Comparison of ENCODE assay signal across 8 cellular contexts in genomic region chr4:143558823-143559756, GRCh38. TPM values are rescaled to one million over a fixed set of nuclear protein-coding genes. Genes with fewer than 3 reads are reported as not detected.
DNase-seq lines count a peak whose midpoint lies in the region; ATAC-seq, FAIRE-seq and TF ChIP-seq lines count a peak whose summit lies in the region.

No MANE protein-coding gene starts in this region.

- peak; percentile 91 for DNase-seq in ELF-1 (ENCODE audit: low read depth, low spot score)
- peak; percentile 53 for DNase-seq in T-helper 9 cell
- DNase-seq in GM12878 (ENCODE audit: low read depth, low spot score): peak; percentile 50
- DNase-seq in iPS DF 6.9 (ENCODE audit: low read depth, low spot score): peak; percentile 47
- peak; percentile 29 to 67 for DNase-seq in gastrocnemius medialis
- no peak for DNase-seq in cerebellar nuclear complex (lab: John Stamatoyannopoulos, UW)

- CTCF ChIA-PET in GM12878 (lab: Yijun Ruan, JAX): interaction anchor here (0.6 to 2.3 kb wide), 20 partner anchors 9 to 577 kb away, joined by 3 to 17 read pairs (median 3); no protein-coding TSS in a partner anchor

- in situ Hi-C loops in GM12878 (cut with MboI) (loop anchor here (25.0 kb wide), 1 partner anchor 353 kb away; the partner anchor contains the start of gene GYPE), gastrocnemius medialis (cut with MboI; ENCODE audit: low sequenced_read_pairs in 4 of 4) (no loop called here)

- no peaks in the 10 kb centered on the region for H3F3A ChIP-seq in Loucy (ENCODE audit: low read depth)

- SMC1A ChIA-PET in GM12878 (lab: Charles Lee; ENCODE audit: uncharacterized antibody, unreplicated experiment): interaction anchor here (0.5 to 1.9 kb wide), 4 partner anchors 11 to 214 kb away, joined by 4 to 10 read pairs (median 6); no protein-coding TSS in a partner anchor

- H3K27ac ChIP-seq in GM12878 (ENCODE audit: control insufficient read depth, insufficient read depth) (no peak overlapping the region), iPS DF 6.9 (ENCODE audit: low read length) (no peak overlapping the region), gastrocnemius medialis (peak overlapping the region; percentile 32 to 67 (median 60))

- no peak for TF ChIP-seq EP300 in GM12878 (IDR thresholded peaks at IDR 0.05; ENCODE audit: borderline replicate concordance in 1 of 2, control insufficient read depth in 1 of 2, low read depth in 2 of 2, low read length in 2 of 2)

- H3K9me3 ChIP-seq in Loucy (ENCODE audit: insufficient read depth, low read depth, low read length) (no peaks in the 10 kb centered on the region), GM12878 (replicated peaks; ENCODE audit: control insufficient read depth, insufficient read depth, low read length) (no peaks in the 10 kb centered on the region), iPS DF 6.9 (ENCODE audit: control insufficient read depth, insufficient read depth, low read length) (no peaks in the 10 kb centered on the region), gastrocnemius medialis (no peaks in the 10 kb centered on the region)

- peak overlapping the region; percentile 74 for H3K4me2 ChIP-seq in Loucy (ENCODE audit: low read depth, low read length, poor library complexity, severe bottlenecking)
- peak overlapping the region; percentile 99 for H3K4me2 ChIP-seq in GM12878 (ENCODE audit: control insufficient read depth, insufficient read depth)

- peak; percentile 54 for FAIRE-seq in GM12878 (lab: Jason Lieb, UNC)

- POLR2A ChIA-PET in GM12878 (lab: Charles Lee): interaction anchor here (0.6 kb wide), 1 partner anchor 236 kb away, joined by 3 read pairs; no protein-coding TSS in a partner anchor

- no peaks in the 10 kb centered on the region for H3K27me3 ChIP-seq in Loucy (ENCODE audit: insufficient read depth, low read length, poor library complexity, severe bottlenecking)
- H3K27me3 ChIP-seq in GM12878 (replicated peaks in 1 of 2; ENCODE audit: control insufficient read depth in 2 of 2, insufficient read depth in 2 of 2, low read length in 1 of 2): no peaks in the 10 kb centered on the region
- H3K27me3 ChIP-seq in iPS DF 6.9 (ENCODE audit: control insufficient read depth, insufficient read depth, low read length): no peaks in the 10 kb centered on the region
- H3K27me3 ChIP-seq in gastrocnemius medialis: no peaks in the 10 kb centered on the region

- ATAC-seq in GM21737 (IDR thresholded peaks at IDR 0.05; ENCODE audit: unreplicated experiment): peak; percentile 85
- peak; percentile 88 for ATAC-seq in GM12878
- ATAC-seq in gastrocnemius medialis: peak; percentile 88 to 95

- H3K79me2 ChIP-seq in Loucy (ENCODE audit: insufficient read depth, low read length): peaks cover 15% of the 10 kb centered on the region; the same call in 1 of the 2 replicates
- no peaks in the 10 kb centered on the region for H3K79me2 ChIP-seq in GM12878 (ENCODE audit: control insufficient read depth, insufficient read depth, low read length)

- H3K36me3 ChIP-seq in Loucy (ENCODE audit: insufficient read depth, low read length) (peaks cover 7% of the 10 kb centered on the region), GM12878 (ENCODE audit: control insufficient read depth in 2 of 2, insufficient read depth in 2 of 2, low read length in 1 of 2) (no peaks in the 10 kb centered on the region; a peak in 2 of 4 replicates), iPS DF 6.9 (ENCODE audit: control insufficient read depth, insufficient read depth, low read length) (peaks cover 2% of the 10 kb centered on the region; the same call in 1 of the 2 replicates), gastrocnemius medialis (peaks cover 0 to 4% of the 10 kb centered on the region in 2 donors)

- H3K4me1 ChIP-seq in Loucy (ENCODE audit: insufficient read depth, low read length, poor library complexity, severe bottlenecking) (peaks cover 7% of the 10 kb centered on the region), GM12878 (ENCODE audit: control insufficient read depth, insufficient read depth, low read length) (peaks cover 16% of the 10 kb centered on the region), iPS DF 6.9 (ENCODE audit: control insufficient read depth, insufficient read depth, low read length) (no peaks in the 10 kb centered on the region; the same call in 1 of the 2 replicates), gastrocnemius medialis (peaks cover 0 to 7% of the 10 kb centered on the region in 2 donors)

- H3K9me2 ChIP-seq in Loucy (replicated peaks; ENCODE audit: low read depth, low read length): no peaks in the 10 kb centered on the region

- 32% methylated on average over 57 of the region's 57 CpGs for WGBS in GM12878 (ENCODE audit: insufficient coverage, insufficient replicate concordance, low lambda C conversion rate, missing lambda C conversion rate)
- WGBS in iPS DF 6.9 (ENCODE audit: insufficient coverage, insufficient read length): no CpG with 5 or more reads among the region's 57 CpGs

- peak overlapping the region; percentile 97 for H2AFZ ChIP-seq in Loucy (ENCODE audit: low read length)
- peak overlapping the region; percentile 93 for H2AFZ ChIP-seq in GM12878 (ENCODE audit: control insufficient read depth, low read depth, low read length)

- TF ChIP-seq CTCF in Loucy (conservative IDR thresholded peaks at IDR 0.05; ENCODE audit: low read length): peak; percentile 98
- TF ChIP-seq CTCF in GM12878 (IDR thresholded peaks at IDR 0.05 in 2 of 3, conservative IDR thresholded peaks at IDR 0.05 in 1 of 3; ENCODE audit: control insufficient read depth in 2 of 3, extremely low read depth in 1 of 3, insufficient read depth in 1 of 3, low read depth in 3 of 3, low read length in 3 of 3): peak; percentile 68 to 99 (median 85); a peak in 5 of 6 replicates
- TF ChIP-seq CTCF in gastrocnemius medialis (IDR thresholded peaks at IDR 0.05 in 4 of 5, conservative IDR thresholded peaks at IDR 0.05 in 1 of 5): peak; percentile 7 to 60 (median 28)

- peak; percentile 74 for TF ChIP-seq RAD21 in GM12878 (IDR thresholded peaks at IDR 0.05; ENCODE audit: insufficient read depth, low read depth, low read length)

- RAD21 ChIA-PET in GM12878 (lab: Charles Lee; ENCODE audit: unreplicated experiment): interaction anchor here (1.1 to 2.1 kb wide), 4 partner anchors 16 to 422 kb away, joined by 3 to 7 read pairs (median 4); no protein-coding TSS in a partner anchor

- intact Hi-C loops in GM12878 (cut with micrococcal nuclease; ENCODE audit: unreplicated experiment): loop anchor here (2.0 to 10.0 kb wide), 3 partner anchors 213 to 586 kb away; partner anchors contain the start of gene GYPA
- intact Hi-C loops in gastrocnemius medialis (cut with DNase I; ENCODE audit: low total_unique reads): no loop called here

- no TSS peak for BruUV-seq in GM12878 (replicated peaks; lab: Mats Ljungman, UMichigan)

- H3K4me3 ChIP-seq in Loucy (ENCODE audit: low read length, poor library complexity, severe bottlenecking) (peak overlapping the region; percentile 89), GM12878 (peak overlapping the region; percentile 62), iPS DF 6.9 (ENCODE audit: low read length) (peak overlapping the region; percentile 71; the same call in 1 of the 2 replicates), gastrocnemius medialis (peak overlapping the region; percentile 62 to 79 (median 74))

- TF ChIP-seq POLR2A in GM12878 (IDR thresholded peaks at IDR 0.05; ENCODE audit: low read depth, low read length): peak; percentile 78
- no peak for TF ChIP-seq POLR2A in gastrocnemius medialis (IDR thresholded peaks at IDR 0.05)

- H3K9ac ChIP-seq in Loucy (ENCODE audit: low read depth, low read length, poor library complexity, severe bottlenecking) (peak overlapping the region; percentile 74), GM12878 (ENCODE audit: control insufficient read depth, insufficient read depth, low read length) (peak overlapping the region; percentile 66)

- H4K20me1 ChIP-seq in Loucy (ENCODE audit: insufficient read depth, low read length, poor library complexity, severe bottlenecking) (no peaks in the 10 kb centered on the region), GM12878 (ENCODE audit: control insufficient read depth, insufficient read depth) (no peaks in the 10 kb centered on the region)

TF ChIP-seq in GM12878, 131 proteins besides CTCF, POLR2A, EP300 and RAD21 (continues in another document):
- TF ChIP-seq KAT2A (conservative IDR thresholded peaks at IDR 0.05; ENCODE audit: control insufficient read depth, low read depth, low read length) (no peak), NR2F1 (conservative IDR thresholded peaks at IDR 0.05) (peak; percentile 62), SMC3 (IDR thresholded peaks at IDR 0.05; ENCODE audit: borderline replicate concordance, low read length) (peak; percentile 62; the same call in 1 of the 2 replicates), CREB1 (IDR thresholded peaks at IDR 0.05; ENCODE audit: low read depth) (peak; percentile 93), MXI1 (IDR thresholded peaks at IDR 0.05; ENCODE audit: low read depth, low read length) (peak; percentile 82), CHD4 (IDR thresholded peaks at IDR 0.05) (no peak), CBFB (IDR thresholded peaks at IDR 0.05; ENCODE audit: low read depth) (peak; percentile 29; the same call in 1 of the 2 replicates), KDM1A (IDR thresholded peaks at IDR 0.05; ENCODE audit: borderline replicate concordance) (no peak), ZBED1 (IDR thresholded peaks at IDR 0.05; ENCODE audit: borderline replicate concordance) (no peak), RUNX3 (IDR thresholded peaks at IDR 0.05; ENCODE audit: low read length) (peak; percentile 81)

RNA-seq across cellular contexts. Expression of gene SMARCA5, which starts 45.6 kb away (rescaled TPM):
- 73.6 and 76.6 TPM in 2 replicates for total RNA-seq in GM12878 (2013; cell fraction: nucleolus; rRNA removed)
- total RNA-seq in GM12878 (2014; rRNA removed) (29.1 and 37.3 TPM in 2 replicates), GM12878 (2014; rRNA removed; fragmentation: Illumina TruSeq; extraction: Trizol) (56.8 and 58.7 TPM in 2 replicates), GM12878 (2021) (47.0 and 49.6 TPM in 2 replicates), gastrocnemius medialis (10 to 100 TPM; 19.7 to 27.8 (median 26.7) TPM)
- 31.4 TPM for polyA plus RNA-seq in GM12878 (2011; ENCODE audit: low read depth)
- polyA plus RNA-seq in GM12878 (2011; rRNA removed) (29.7 and 57.6 TPM in 2 replicates), GM12878 (2014; fragmentation: Illumina TruSeq; extraction: Trizol) (42.7 and 52.6 TPM in 2 replicates), GM12878 (2014; fragmentation: Nextera tagmentation; extraction: Ambion mirVana) (10 to 100 TPM; 21.7 to 32.2 TPM), GM12878 (2014; rRNA removed) (23.1 and 26.8 TPM in 2 replicates), GM12878 (2016; fragmentation: Nextera tagmentation; extraction: Ambion mirVana) (10 to 100 TPM; 65.4 to 69.6 TPM)
- 11.8 and 12.7 TPM in 2 replicates for polyA plus RNA-seq in GM12878 (2011; cell fraction: cytosol; rRNA removed)
- 18.1 and 19.5 TPM in 2 replicates for polyA plus RNA-seq in GM12878 (2011; cell fraction: nucleus; rRNA removed)
- polyA plus RNA-seq in GM12878 (2012): 30.3 and 37.2 TPM in 2 replicates
- 23.3 and 32.7 TPM in 2 replicates for polyA minus RNA-seq in GM12878 (2011; rRNA and poly(A)+ RNA removed)
- 21.5 and 24.2 TPM in 2 replicates for polyA minus RNA-seq in GM12878 (2011; cell fraction: cytosol; rRNA and poly(A)+ RNA removed)
- 25.3 and 33.4 TPM in 2 replicates for polyA minus RNA-seq in GM12878 (2011; cell fraction: nucleus; rRNA and poly(A)+ RNA removed)

Comparison
In these comparisons a context has a peak if more than half of its experiments do, and no peak if none do; other contexts are left out.
1. DNase-seq: peak in ELF-1 (single experiment), T-helper 9 cell (single experiment), GM12878 (single experiment), iPS DF 6.9 (single experiment) and gastrocnemius medialis (2 of 2); none in cerebellar nuclear complex (0 of 2).
2. CTCF ChIP-seq: peak in every context shown above with its lines; median percentile 98 in Loucy; 85 in GM12878; 28 in gastrocnemius medialis.
3. H3K27ac ChIP-seq: peak in gastrocnemius medialis (4 of 4); none in GM12878 (single experiment) and iPS DF 6.9 (single experiment).
4. Peak in every context shown above with its lines, with median percentiles within 50 percentile points of each other: ATAC-seq and H3K4me3 ChIP-seq.